8 cellular contexts compared by ENCODE assay signal in the genomic region with DNA sequence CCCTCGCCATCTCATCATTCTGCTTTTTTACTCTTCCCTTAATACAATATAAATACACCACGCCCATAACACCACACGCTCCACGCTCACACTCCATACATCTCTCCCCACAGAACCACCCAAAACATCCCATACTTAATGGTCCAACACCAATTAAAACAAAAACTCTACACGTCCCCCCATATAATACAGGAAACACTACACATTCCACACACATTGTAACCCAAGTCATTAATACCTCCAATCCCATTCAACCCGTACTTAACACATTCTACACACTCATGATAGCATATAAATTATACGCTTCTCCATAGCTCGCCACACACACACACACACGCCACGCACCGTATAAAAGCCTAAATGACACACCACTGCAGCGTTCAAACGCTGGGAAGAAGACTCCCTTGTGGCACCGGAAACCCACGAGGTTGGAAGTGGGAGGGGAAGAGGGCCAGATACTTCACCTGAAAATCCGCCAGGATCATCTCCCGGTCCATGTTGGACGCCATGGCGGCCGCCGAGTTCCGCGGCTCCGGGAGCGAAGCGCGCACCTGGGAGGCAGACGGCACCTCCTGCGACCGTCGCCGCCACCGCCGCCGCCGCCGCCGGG. TPM values are rescaled to one million over a fixed set of nuclear protein-coding genes. Genes with fewer than 3 reads are reported as not detected.
DNase-seq lines count a peak whose midpoint lies in the region; ATAC-seq and TF ChIP-seq lines count a peak whose summit lies in the region.

No MANE protein-coding gene starts in this region.

- H3K4me3 Mint-ChIP-seq in activated B cell treated with CpG ODN at 0.5 μM for 24 hours (peak overlapping the region; percentile 93), osteocyte (ENCODE audit: unreplicated experiment) (peak overlapping the region; percentile 96)

- peak overlapping the region; percentile 84 for H3K4me2 ChIP-seq in IMR-90 (ENCODE audit: low read depth, low read length)

- H2BK120ac ChIP-seq in IMR-90 (ENCODE audit: low read depth, low read length), result no peak overlapping the region

- intact Hi-C loops in IMR-90 (cut with micrococcal nuclease), result no loop called here
- intact Hi-C loops in activated B cell treated with CpG ODN at 0.5 μM for 24 hours (cut with micrococcal nuclease), result no loop called here

- in situ Hi-C loops in IMR-90 (cut with MboI; ENCODE audit: low sequenced_read_pairs), result no loop called here

- no peak for TF ChIP-seq RAD21 in IMR-90 (IDR thresholded peaks at IDR 0.05; ENCODE audit: low read length)

- H3K9me3 ChIP-seq in IMR-90 (ENCODE audit: control insufficient read depth, insufficient read depth, low read length), result no peaks in the 10 kb centered on the region

- peak overlapping the region; percentile 66; the same call in 1 of the 2 replicates for H4K5ac ChIP-seq in IMR-90 (ENCODE audit: low read depth, low read length)

- dilution Hi-C loops in IMR-90 (cut with HindIII; ENCODE audit: low sequenced_read_pairs, unreplicated experiment), result no loop called here

- peak overlapping the region; percentile 36; the same call in 1 of the 2 replicates for H4K91ac ChIP-seq in IMR-90 (ENCODE audit: insufficient read depth, low read depth, low read length)

- peak overlapping the region; percentile 64 for H3K27ac ChIP-seq in IMR-90 (ENCODE audit: insufficient read depth, low read length)

- no peaks in the 10 kb centered on the region for H3K9me1 ChIP-seq in IMR-90 (ENCODE audit: insufficient read depth, low read length)

- peak overlapping the region; percentile 68 for H3K27ac Mint-ChIP-seq in activated B cell treated with CpG ODN at 0.5 μM for 24 hours
- H3K27ac Mint-ChIP-seq in osteocyte (ENCODE audit: unreplicated experiment), result peak overlapping the region; percentile 79

- H3K9ac ChIP-seq in IMR-90 (ENCODE audit: low read depth, low read length), result peak overlapping the region; percentile 81

- H3K4me1 ChIP-seq in IMR-90 (ENCODE audit: control insufficient read depth, insufficient read depth, low read length), result no peaks in the 10 kb centered on the region; the same call in 1 of the 2 replicates

- peak overlapping the region; percentile 62; the same call in 1 of the 2 replicates for H3K56ac ChIP-seq in IMR-90 (ENCODE audit: extremely low read depth, insufficient read depth, low read length)

- H3K36me3 ChIP-seq in IMR-90 (ENCODE audit: control insufficient read depth, insufficient read depth, low read length), result no peaks in the 10 kb centered on the region

- H3K4me1 Mint-ChIP-seq in activated B cell treated with CpG ODN at 0.5 μM for 24 hours, result peaks cover 28% of the 10 kb centered on the region
- peaks cover 16% of the 10 kb centered on the region for H3K4me1 Mint-ChIP-seq in osteocyte (ENCODE audit: unreplicated experiment)

- CTCF ChIA-PET in IMR-90 (lab: Yijun Ruan, JAX) (no interaction called here), activated B cell treated with CpG ODN at 0.5 μM for 24 hours (lab: Charles Lee) (interaction anchor here (1.6 kb wide), 1 partner anchor 30 kb away, joined by 7 read pairs; no protein-coding TSS in a partner anchor)

- no peaks in the 10 kb centered on the region for H3K9me3 Mint-ChIP-seq in activated B cell treated with CpG ODN at 0.5 μM for 24 hours
- H3K9me3 Mint-ChIP-seq in osteocyte (ENCODE audit: unreplicated experiment), result no peaks in the 10 kb centered on the region

- H3K36me3 Mint-ChIP-seq in activated B cell treated with CpG ODN at 0.5 μM for 24 hours (ENCODE audit: low read depth), result peaks cover 9% of the 10 kb centered on the region
- H3K36me3 Mint-ChIP-seq in osteocyte (ENCODE audit: unreplicated experiment), result no peaks in the 10 kb centered on the region

- H3K23ac ChIP-seq in IMR-90 (ENCODE audit: low read depth, low read length), result peak overlapping the region; percentile 30

- peak overlapping the region; percentile 14 to 80 for H4K8ac ChIP-seq in IMR-90 (ENCODE audit: low read depth in 2 of 2, low read length in 2 of 2)

- no peak for TF ChIP-seq POLR2A in IMR-90 (IDR thresholded peaks at IDR 0.05; ENCODE audit: low read depth, low read length)

- DNase-seq in AML-193 (lab: John Stamatoyannopoulos, UW) (peak; percentile 7 to 36), GM12864 (ENCODE audit: low read depth) (no peak), IMR-90 (peak; percentile 37), activated B cell treated with CpG ODN at 0.5 μM for 24 hours (no peak), fibroblast of the aortic adventitia (ENCODE audit: low read depth) (peak; percentile 42), osteocyte (ENCODE audit: extremely low spot score, unreplicated experiment) (no peak), KG1 (lab: John Stamatoyannopoulos, UW) (no peak)

- H3K27me3 ChIP-seq in IMR-90 (ENCODE audit: control insufficient read depth, insufficient read depth, low read length), result no peaks in the 10 kb centered on the region

- no peak overlapping the region for H3K18ac ChIP-seq in IMR-90 (ENCODE audit: low read depth, low read length)

- BruUV-seq in IMR-90 (replicated peaks; lab: Mats Ljungman, UMichigan), result no TSS peak

- H2BK20ac ChIP-seq in IMR-90 (ENCODE audit: low read depth, low read length), result no peak overlapping the region

- H2BK15ac ChIP-seq in IMR-90 (ENCODE audit: low read depth, low read length), result no peak overlapping the region

- 1% methylated on average over 12 of the region's 38 CpGs; no CpG with 5 or more reads in 1 of the 2 experiments for WGBS in IMR-90 (ENCODE audit: extremely low coverage in 2 of 2, insufficient read length in 1 of 2), 2 experiments

- TF ChIP-seq CTCF in GM12864 (IDR thresholded peaks at IDR 0.05; ENCODE audit: low read depth, low read length, missing control alignments), result no peak
- no peak for TF ChIP-seq CTCF in IMR-90 (conservative IDR thresholded peaks at IDR 0.05; ENCODE audit: low read depth, low read length)
- no peak for TF ChIP-seq CTCF in activated B cell treated with CpG ODN at 0.5 μM for 24 hours (IDR thresholded peaks at IDR 0.05)
- no peak for TF ChIP-seq CTCF in fibroblast of the aortic adventitia (IDR thresholded peaks at IDR 0.05; ENCODE audit: insufficient read depth, low read length)
- TF ChIP-seq CTCF in osteocyte (IDR thresholded peaks at IDR 0.05), result no peak

- peak; percentile 52 for ATAC-seq in IMR-90 (ENCODE audit: low read depth)
- peak; percentile 5 for ATAC-seq in activated B cell treated with CpG ODN at 0.5 μM for 24 hours (ENCODE audit: low read depth)
- no peak for ATAC-seq in GM18867 (IDR thresholded peaks at IDR 0.05; ENCODE audit: unreplicated experiment)

- H3K27me3 Mint-ChIP-seq in activated B cell treated with CpG ODN at 0.5 μM for 24 hours, result no peaks in the 10 kb centered on the region
- no peaks in the 10 kb centered on the region for H3K27me3 Mint-ChIP-seq in osteocyte (ENCODE audit: unreplicated experiment)

- POLR2A ChIA-PET in IMR-90 (lab: Charles Lee; ENCODE audit: unreplicated experiment) (no interaction called here), activated B cell treated with CpG ODN at 0.5 μM for 24 hours (lab: Charles Lee) (interaction anchor here (4.2 kb wide), 1 partner anchor 10 kb away, joined by 48 read pairs; the partner anchor contains the start of gene CDKN2C)

- peak overlapping the region; percentile 92 for H2AFZ ChIP-seq in IMR-90 (replicated peaks; ENCODE audit: low read length, poor library complexity)

- H3K4ac ChIP-seq in IMR-90 (ENCODE audit: low read depth, low read length), result peak overlapping the region; percentile 71

- H2BK5ac ChIP-seq in IMR-90 (ENCODE audit: low read depth, low read length, poor library complexity, severe bottlenecking), result peak overlapping the region; percentile 61

- no peaks in the 10 kb centered on the region for H4K20me1 ChIP-seq in IMR-90 (ENCODE audit: insufficient read depth, low read length)

- peak overlapping the region; percentile 33; the same call in 1 of the 2 replicates for H2AK5ac ChIP-seq in IMR-90 (ENCODE audit: low read depth, low read length)

- H2AK9ac ChIP-seq in IMR-90 (replicated peaks; ENCODE audit: low read depth, low read length, poor library complexity), result peak overlapping the region; percentile 45

- H3K14ac ChIP-seq in IMR-90 (replicated peaks; ENCODE audit: low read depth, low read length), result peak overlapping the region; percentile 82

- H3K79me1 ChIP-seq in IMR-90 (ENCODE audit: low read depth in 1 of 2, low read length in 2 of 2), result peaks cover 2 to 19% of the 10 kb centered on the region in 2 experiments

- H3K4me3 ChIP-seq in GM12864 (ENCODE audit: low read depth, low read length) (peak overlapping the region; percentile 92), IMR-90 (ENCODE audit: insufficient read depth, low read depth, low read length) (peak overlapping the region; percentile 82), fibroblast of the aortic adventitia (ENCODE audit: low read depth, low read length) (peak overlapping the region; percentile 93)

TF ChIP-seq in IMR-90, 13 proteins besides CTCF, POLR2A, EP300 and RAD21 (continues in another document):
- TF ChIP-seq SMC3 (IDR thresholded peaks at IDR 0.05; ENCODE audit: low read depth, low read length) (no peak), BHLHE40 (IDR thresholded peaks at IDR 0.05; ENCODE audit: low read depth, low read length) (no peak), MAZ (IDR thresholded peaks at IDR 0.05; ENCODE audit: borderline replicate concordance, low read depth, low read length) (no peak), USF2 (IDR thresholded peaks at IDR 0.05; ENCODE audit: low read depth, low read length) (no peak), CEBPB (IDR thresholded peaks at IDR 0.05; ENCODE audit: low read depth, low read length) (no peak), FOS (IDR thresholded peaks at IDR 0.05; ENCODE audit: low read depth, low read length) (no peak)

RNA-seq across cellular contexts. Expression of gene FAF1, which starts 0.7 kb away (rescaled TPM):
- 72.9 and 78.0 TPM in 2 replicates for total RNA-seq in IMR-90 (2012; rRNA removed)
- polyA plus RNA-seq in IMR-90 (2012; rRNA removed), result 15.4 and 18.8 TPM in 2 replicates
- polyA plus RNA-seq in IMR-90 (2012; cell fraction: cytosol; rRNA removed), result 1.5 and 12.3 TPM in 2 replicates
- 0.66 and 6.9 TPM in 2 replicates for polyA plus RNA-seq in IMR-90 (2012; cell fraction: nucleus; rRNA removed; ENCODE audit: low replicate concordance)
- total RNA-seq in activated B cell treated with CpG ODN at 0.5 μM for 24 hours, result 57.2 and 61.7 TPM in 2 replicates
- total RNA-seq in fibroblast of the aortic adventitia (ENCODE audit: low replicate concordance), result 93.8 and 100 TPM in 2 replicates
- total RNA-seq in osteocyte, result 50.9 and 52.0 TPM in 2 replicates

RNA-seq across cellular contexts. Expression of gene CDKN2C, which starts 10.6 kb away (rescaled TPM):
- total RNA-seq in IMR-90 (2012; rRNA removed) (14.3 and 18.9 TPM in 2 replicates), activated B cell treated with CpG ODN at 0.5 μM for 24 hours (2.8 and 3.3 TPM in 2 replicates), fibroblast of the aortic adventitia (ENCODE audit: low replicate concordance) (15.3 and 34.1 TPM in 2 replicates), osteocyte (9.2 and 9.6 TPM in 2 replicates)
- 13.5 and 15.5 TPM in 2 replicates for polyA plus RNA-seq in IMR-90 (2012; rRNA removed)
- polyA plus RNA-seq in IMR-90 (2012; cell fraction: cytosol; rRNA removed), result 7.1 and 10.0 TPM in 2 replicates
- polyA plus RNA-seq in IMR-90 (2012; cell fraction: nucleus; rRNA removed; ENCODE audit: low replicate concordance), result 3.0 and 4.7 TPM in 2 replicates

Comparison
In these comparisons a context has a peak if more than half of its experiments do, and no peak if none do; other contexts are left out.
1. DNase-seq: peak in AML-193 (2 of 2), IMR-90 (single experiment) and fibroblast of the aortic adventitia (single experiment); none in GM12864 (single experiment), activated B cell treated with CpG ODN at 0.5 μM for 24 hours (single experiment), osteocyte (single experiment) and KG1 (single experiment).
2. Peak in every context shown above with its lines, with median percentiles within 50 percentile points of each other: H3K4me3 ChIP-seq.